Comparison of ENCODE assay signal across 27 cellular contexts in the genomic region with DNA sequence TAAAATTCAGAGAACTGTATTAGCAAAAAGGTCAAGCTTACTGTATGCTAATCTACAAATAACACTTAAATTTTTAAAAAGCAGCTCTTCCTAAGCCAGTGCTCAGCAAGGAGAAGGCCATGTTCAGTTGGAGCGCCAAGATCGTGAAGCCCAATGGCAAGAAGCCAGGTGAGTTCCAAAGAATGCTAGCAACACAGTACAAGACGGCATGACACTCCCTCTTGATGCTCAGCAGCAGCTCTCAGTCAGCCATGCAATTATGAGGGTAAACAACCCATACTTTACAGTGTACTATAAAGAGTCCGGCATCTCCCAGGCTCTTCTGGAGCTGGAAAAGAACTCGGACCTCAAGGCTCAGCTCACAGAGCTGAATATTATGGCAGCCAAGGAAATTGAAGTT. TPM values are rescaled to one million over a fixed set of nuclear protein-coding genes. Genes with fewer than 3 reads are reported as not detected.
DNase-seq lines count a peak whose midpoint lies in the region; ATAC-seq and TF ChIP-seq lines count a peak whose summit lies in the region.
"Had no signal": no experiment of that assay in that cellular context is flagged by ENCODE, and none has a peak within 500 bp of the region (broad histone marks: within the 10 kb centered on the region; RNA-seq: fewer than 3 reads in every experiment).

No MANE protein-coding gene starts in this region.

- intact Hi-C loops in right cardiac atrium (cut with DNase I) (no loop called here), left ventricle myocardium inferior (cut with micrococcal nuclease) (no loop called here), ovary (cut with DNase I) (no loop called here)

- H3K27ac ChIP-seq in right cardiac atrium (ENCODE audit: low read length) (no peak overlapping the region), left ventricle myocardium inferior (replicated peaks) (no peak overlapping the region), ovary (peak overlapping the region in 1 of 2 donors; percentile 31)
- H3K27ac ChIP-seq: ascending aorta, coronary artery, RWPE1 had no signal

- ATAC-seq in right cardiac atrium: peak; percentile 37 to 66
- no peak for ATAC-seq in esophagus mucosa
- ATAC-seq: activated CD8-positive, alpha-beta memory T cell treated with anti-CD3 and anti-CD28 coated beads, Interleukin-2, amount 10 ng/mL, durations not matched to agents 7 days and 5 days; K562; naive thymus-derived CD4-positive, alpha-beta T cell; stimulated activated memory B cell treated with anti-CD40 and anti-IgM and Interleukin-4, amounts not matched to agents 10 μg/mL and 1 μg/mL and 100 μg/mL, for 72 hours; T-cell had no signal

- H3K4me3 ChIP-seq in right cardiac atrium (ENCODE audit: low read length) (no peak overlapping the region), left ventricle myocardium inferior (no peak overlapping the region), ovary (no peak overlapping the region)
- H3K4me3 ChIP-seq: coronary artery, K562 had no signal

- WGBS in right cardiac atrium: 72% methylated on average over 5 of the region's 5 CpGs
- WGBS in ovary, 3 donors: 22 to 48% (median 23%) methylated on average over 5 of the region's 5 CpGs

- DNase-seq in right cardiac atrium (peak; percentile 21 to 63 (median 43)), left ventricle myocardium inferior (no peak), fibroblast of peridontal ligament (ENCODE audit: extremely low read depth) (peak; percentile 72), ovary (peak in 4 of 5 donors; percentile 44 to 56 (median 51)), NCI-H187 (lab: John Stamatoyannopoulos, UW) (no peak)
- no peak for DNase-seq in activated T-cell treated with anti-CD3 and anti-CD28 coated beads, Interleukin-2, amount 50 U/mL, for 1 hour
- DNase-seq: ACHN; activated B cell treated with CpG ODN at 0.5 μM for 24 hours; activated CD4-positive, alpha-beta T cell treated with anti-CD3 and anti-CD28 coated beads, Interleukin-2, amount 10 ng/mL, durations not matched to agents 7 days and 5 days; activated CD8-positive, alpha-beta memory T cell treated with anti-CD3 and anti-CD28 coated beads, Interleukin-2, amount 10 ng/mL, durations not matched to agents 7 days and 5 days; activated gamma-delta T cell treated with Interleukin-2 at 50 U/mL for 16 hours; activated T-cell treated with anti-CD3 and anti-CD28 coated beads, Interleukin-2, amount 50 U/mL, for 48 hours; BE2C; effector memory CD4-positive, alpha-beta T cell; foreskin fibroblast; H7; islet precursor cell; MM.1S; naive thymus-derived CD4-positive, alpha-beta T cell; NCI-H1436; T-cell had no signal

- no peak for TF ChIP-seq EP300 in ovary (IDR thresholded peaks at IDR 0.05)

- TF ChIP-seq POLR2A in ovary (IDR thresholded peaks at IDR 0.05): no peak

- H3K27me3 ChIP-seq in right cardiac atrium (ENCODE audit: control insufficient read depth, insufficient read depth) (no peaks in the 10 kb centered on the region), left ventricle myocardium inferior (ENCODE audit: low read depth) (no peaks in the 10 kb centered on the region), ovary (no peaks in the 10 kb centered on the region)
- H3K27me3 ChIP-seq: ascending aorta, BE2C had no signal

- no peaks in the 10 kb centered on the region for H3K9me3 ChIP-seq in right cardiac atrium (ENCODE audit: control insufficient read depth, low read length)
- H3K9me3 ChIP-seq in left ventricle myocardium inferior (replicated peaks): no peaks in the 10 kb centered on the region
- no peaks in the 10 kb centered on the region for H3K9me3 ChIP-seq in ovary
- H3K9me3 ChIP-seq: ascending aorta, BE2C had no signal

- TF ChIP-seq CTCF in left ventricle myocardium inferior (IDR thresholded peaks at IDR 0.05; ENCODE audit: borderline replicate concordance): no peak
- no peak for TF ChIP-seq CTCF in ovary (IDR thresholded peaks at IDR 0.05)

- H3K4me1 ChIP-seq in right cardiac atrium (ENCODE audit: control insufficient read depth, insufficient read depth, low read length) (no peaks in the 10 kb centered on the region), left ventricle myocardium inferior (peaks cover 23% of the 10 kb centered on the region), ovary (ENCODE audit: insufficient read depth) (peaks cover 8% of the 10 kb centered on the region)
- H3K4me1 ChIP-seq: ascending aorta had no signal

- H3K36me3 ChIP-seq in left ventricle myocardium inferior (no peaks in the 10 kb centered on the region), ovary (no peaks in the 10 kb centered on the region)
- H3K36me3 ChIP-seq: ascending aorta, BE2C had no signal

RNA-seq across cellular contexts. Expression of a gene that starts 34.9 kb away (rescaled TPM):
- total RNA-seq in right cardiac atrium (10 to 100 TPM; 15.4 to 25.9 (median 17.7) TPM), left ventricle myocardium inferior (17.3 TPM), ovary (10 to 100 TPM; 22.7 to 36.9 (median 31.9) TPM), esophagus mucosa (13.6 TPM)
- polyA plus RNA-seq in right cardiac atrium (14.9 TPM), ovary (10 to 100 TPM; 18.1 to 61.4 TPM)

Comparison
In these comparisons a context has a peak if more than half of its experiments do, and no peak if none do; other contexts are left out.
1. DNase-seq: peak in right cardiac atrium (3 of 3), fibroblast of peridontal ligament (single experiment) and ovary (4 of 5); none in left ventricle myocardium inferior (single experiment), activated T-cell treated with anti-CD3 and anti-CD28 coated beads, Interleukin-2, amount 50 U/mL, for 1 hour (single experiment) and NCI-H187 (0 of 2).